Comparison of ENCODE assay signal across 1 cellular context in the genomic region with DNA sequence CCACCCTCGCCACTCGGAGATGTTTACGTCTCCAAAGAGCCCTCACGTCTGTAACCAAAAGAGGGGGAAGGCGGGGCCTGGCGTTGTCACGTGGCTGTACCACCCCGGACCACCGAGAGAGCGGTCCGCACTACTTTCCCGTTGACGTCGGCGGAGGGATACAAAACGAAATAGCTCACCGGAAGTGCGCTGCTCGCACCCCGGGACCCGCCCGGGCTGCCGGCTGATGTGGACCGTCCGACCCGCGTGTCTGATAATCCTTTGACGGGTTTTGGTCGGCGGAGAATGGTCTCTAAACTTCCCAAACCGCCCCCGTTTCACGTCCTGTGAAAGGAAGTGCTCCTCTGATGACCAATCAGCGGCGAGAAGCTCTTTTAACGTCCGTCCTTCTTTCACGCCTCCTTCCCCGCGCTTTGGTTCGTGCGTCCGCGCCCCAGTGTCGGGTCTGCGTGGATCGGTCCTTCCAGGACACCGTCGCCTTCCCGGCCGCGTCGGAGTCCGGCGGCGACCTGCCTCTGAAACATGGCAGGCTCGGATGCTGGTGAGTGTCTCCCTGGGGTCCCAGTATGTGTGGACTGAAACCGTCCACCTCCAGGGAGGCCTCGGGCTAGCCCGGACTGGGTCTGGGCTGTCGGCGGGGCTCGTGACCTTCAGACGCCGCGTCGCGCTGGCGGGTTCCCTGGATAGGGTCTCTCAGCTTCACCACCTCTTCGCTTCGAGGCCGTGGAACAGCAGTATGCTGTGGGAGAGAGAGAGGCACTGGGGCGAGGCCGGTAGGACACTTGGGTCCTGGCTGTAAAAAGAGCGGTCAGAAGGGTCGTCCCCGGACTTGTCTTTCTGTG.
TF ChIP-seq lines count a peak whose summit lies in the region.

A gene with protein sequence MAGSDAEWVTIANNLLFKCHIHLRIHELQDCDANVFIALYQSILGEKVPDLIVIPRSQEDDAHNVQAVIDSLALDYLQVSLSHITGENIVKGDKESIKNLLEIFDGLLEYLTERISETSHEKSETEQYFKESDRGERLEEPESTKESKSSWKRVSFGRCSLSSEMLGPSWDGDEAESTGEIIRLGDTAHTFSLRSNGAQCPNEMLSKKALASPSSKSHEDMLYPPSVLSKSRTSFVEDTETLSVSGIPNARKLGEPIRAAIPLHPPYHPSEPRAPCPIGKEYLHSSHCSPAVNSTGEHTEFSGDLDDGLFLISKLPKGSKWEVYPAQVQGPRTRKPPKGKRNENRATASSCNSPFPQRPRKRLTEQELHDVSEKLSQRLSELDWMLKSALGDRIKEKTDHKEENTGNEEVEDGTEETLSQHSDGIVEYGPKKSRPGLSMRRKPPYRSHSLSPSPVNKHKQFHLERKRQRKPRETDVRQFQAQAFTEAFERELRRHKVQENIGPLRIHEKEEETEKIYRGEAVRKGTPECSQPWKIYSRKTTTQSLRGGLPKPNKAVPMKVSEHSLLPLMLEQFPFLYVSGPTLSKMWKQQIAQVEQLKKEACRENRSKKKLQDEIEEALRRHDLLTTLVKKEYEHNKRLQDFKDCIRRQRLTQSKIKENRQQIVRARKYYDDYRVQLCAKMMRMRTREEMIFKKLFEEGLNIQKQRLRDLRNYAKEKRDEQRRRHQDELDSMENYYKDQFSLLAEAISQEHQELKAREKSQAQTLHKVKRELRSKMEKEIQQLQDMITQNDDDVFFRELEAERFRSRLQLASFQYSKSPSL (plus strand): TSS at position 402 of the 842 bp plus-strand sequence. CDS start 121 bp downstream, at position 523.

TF ChIP-seq in K562, 482 proteins besides CTCF, POLR2A, EP300 and RAD21 (continued from another document and continues in another):
- TF ChIP-seq HLTF (IDR thresholded peaks at IDR 0.05) (peak; percentile 56; the same call in 1 of the 2 replicates), PML (IDR thresholded peaks at IDR 0.05; ENCODE audit: low read length) (peak; percentile 48; the same call in 1 of the 2 replicates), DNMT1 (IDR thresholded peaks at IDR 0.05) (no peak), CBFA2T3 (IDR thresholded peaks at IDR 0.05) (no peak), RBFOX2 (IDR thresholded peaks at IDR 0.05; ENCODE audit: low read depth, low read length) (peak; percentile 82), RB1 (IDR thresholded peaks at IDR 0.05; ENCODE audit: low read depth) (peak; percentile 41; the same call in 1 of the 2 replicates), DIDO1 (tag; IDR thresholded peaks at IDR 0.05; ENCODE audit: low read depth) (no peak), ASH1L (IDR thresholded peaks at IDR 0.05; ENCODE audit: borderline replicate concordance, low read depth, partially characterized antibody) (peak; percentile 75), TRIM24 (IDR thresholded peaks at IDR 0.05) (peak; percentile 13 to 63; a peak in 3 of 4 replicates), LCOR (CRISPR knock-in tag; IDR thresholded peaks at IDR 0.05) (0 out of 2 replicates have a peak, but pooled peaks have one; percentile 1), NONO (IDR thresholded peaks at IDR 0.05; ENCODE audit: low read depth in 2 of 2, low read length in 1 of 2) (0 out of 4 replicates have a peak, but pooled peaks of 1 of the 2 experiments have one; percentile 11), PHF20 (IDR thresholded peaks at IDR 0.05; ENCODE audit: partially characterized antibody) (peak; percentile 54), FOXP1 (CRISPR knock-in tag; IDR thresholded peaks at IDR 0.05) (peak; percentile 53), CHD4 (IDR thresholded peaks at IDR 0.05; ENCODE audit: insufficient read depth, insufficient replicate concordance, low read depth, low read length, poor library complexity, severe bottlenecking) (peak; percentile 44), SMAD2 (IDR thresholded peaks at IDR 0.05; ENCODE audit: low read depth, low read length) (no peak), KHSRP (IDR thresholded peaks at IDR 0.05) (no peak), SAFB (IDR thresholded peaks at IDR 0.05; ENCODE audit: borderline replicate concordance, low read depth, low read length) (peak; percentile 64; the same call in 1 of the 2 replicates)
- TF ChIP-seq, protein P1, sequence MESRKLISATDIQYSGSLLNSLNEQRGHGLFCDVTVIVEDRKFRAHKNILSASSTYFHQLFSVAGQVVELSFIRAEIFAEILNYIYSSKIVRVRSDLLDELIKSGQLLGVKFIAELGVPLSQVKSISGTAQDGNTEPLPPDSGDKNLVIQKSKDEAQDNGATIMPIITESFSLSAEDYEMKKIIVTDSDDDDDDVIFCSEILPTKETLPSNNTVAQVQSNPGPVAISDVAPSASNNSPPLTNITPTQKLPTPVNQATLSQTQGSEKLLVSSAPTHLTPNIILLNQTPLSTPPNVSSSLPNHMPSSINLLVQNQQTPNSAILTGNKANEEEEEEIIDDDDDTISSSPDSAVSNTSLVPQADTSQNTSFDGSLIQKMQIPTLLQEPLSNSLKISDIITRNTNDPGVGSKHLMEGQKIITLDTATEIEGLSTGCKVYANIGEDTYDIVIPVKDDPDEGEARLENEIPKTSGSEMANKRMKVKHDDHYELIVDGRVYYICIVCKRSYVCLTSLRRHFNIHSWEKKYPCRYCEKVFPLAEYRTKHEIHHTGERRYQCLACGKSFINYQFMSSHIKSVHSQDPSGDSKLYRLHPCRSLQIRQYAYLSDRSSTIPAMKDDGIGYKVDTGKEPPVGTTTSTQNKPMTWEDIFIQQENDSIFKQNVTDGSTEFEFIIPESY (CRISPR knock-in tag; IDR thresholded peaks at IDR 0.05), result peak; percentile 36; the same call in 1 of the 2 replicates
- TF ChIP-seq, protein P2, sequence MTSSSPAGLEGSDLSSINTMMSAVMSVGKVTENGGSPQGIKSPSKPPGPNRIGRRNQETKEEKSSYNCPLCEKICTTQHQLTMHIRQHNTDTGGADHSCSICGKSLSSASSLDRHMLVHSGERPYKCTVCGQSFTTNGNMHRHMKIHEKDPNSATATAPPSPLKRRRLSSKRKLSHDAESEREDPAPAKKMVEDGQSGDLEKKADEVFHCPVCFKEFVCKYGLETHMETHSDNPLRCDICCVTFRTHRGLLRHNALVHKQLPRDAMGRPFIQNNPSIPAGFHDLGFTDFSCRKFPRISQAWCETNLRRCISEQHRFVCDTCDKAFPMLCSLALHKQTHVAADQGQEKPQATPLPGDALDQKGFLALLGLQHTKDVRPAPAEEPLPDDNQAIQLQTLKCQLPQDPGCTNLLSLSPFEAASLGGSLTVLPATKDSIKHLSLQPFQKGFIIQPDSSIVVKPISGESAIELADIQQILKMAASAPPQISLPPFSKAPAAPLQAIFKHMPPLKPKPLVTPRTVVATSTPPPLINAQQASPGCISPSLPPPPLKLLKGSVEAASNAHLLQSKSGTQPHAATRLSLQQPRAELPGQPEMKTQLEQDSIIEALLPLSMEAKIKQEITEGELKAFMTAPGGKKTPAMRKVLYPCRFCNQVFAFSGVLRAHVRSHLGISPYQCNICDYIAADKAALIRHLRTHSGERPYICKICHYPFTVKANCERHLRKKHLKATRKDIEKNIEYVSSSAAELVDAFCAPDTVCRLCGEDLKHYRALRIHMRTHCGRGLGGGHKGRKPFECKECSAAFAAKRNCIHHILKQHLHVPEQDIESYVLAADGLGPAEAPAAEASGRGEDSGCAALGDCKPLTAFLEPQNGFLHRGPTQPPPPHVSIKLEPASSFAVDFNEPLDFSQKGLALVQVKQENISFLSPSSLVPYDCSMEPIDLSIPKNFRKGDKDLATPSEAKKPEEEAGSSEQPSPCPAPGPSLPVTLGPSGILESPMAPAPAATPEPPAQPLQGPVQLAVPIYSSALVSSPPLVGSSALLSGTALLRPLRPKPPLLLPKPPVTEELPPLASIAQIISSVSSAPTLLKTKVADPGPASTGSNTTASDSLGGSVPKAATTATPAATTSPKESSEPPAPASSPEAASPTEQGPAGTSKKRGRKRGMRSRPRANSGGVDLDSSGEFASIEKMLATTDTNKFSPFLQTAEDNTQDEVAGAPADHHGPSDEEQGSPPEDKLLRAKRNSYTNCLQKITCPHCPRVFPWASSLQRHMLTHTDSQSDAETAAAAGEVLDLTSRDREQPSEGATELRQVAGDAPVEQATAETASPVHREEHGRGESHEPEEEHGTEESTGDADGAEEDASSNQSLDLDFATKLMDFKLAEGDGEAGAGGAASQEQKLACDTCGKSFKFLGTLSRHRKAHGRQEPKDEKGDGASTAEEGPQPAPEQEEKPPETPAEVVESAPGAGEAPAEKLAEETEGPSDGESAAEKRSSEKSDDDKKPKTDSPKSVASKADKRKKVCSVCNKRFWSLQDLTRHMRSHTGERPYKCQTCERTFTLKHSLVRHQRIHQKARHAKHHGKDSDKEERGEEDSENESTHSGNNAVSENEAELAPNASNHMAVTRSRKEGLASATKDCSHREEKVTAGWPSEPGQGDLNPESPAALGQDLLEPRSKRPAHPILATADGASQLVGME (CRISPR knock-in tag; IDR thresholded peaks at IDR 0.05), result peak; percentile 58
- TF ChIP-seq, protein P3, sequence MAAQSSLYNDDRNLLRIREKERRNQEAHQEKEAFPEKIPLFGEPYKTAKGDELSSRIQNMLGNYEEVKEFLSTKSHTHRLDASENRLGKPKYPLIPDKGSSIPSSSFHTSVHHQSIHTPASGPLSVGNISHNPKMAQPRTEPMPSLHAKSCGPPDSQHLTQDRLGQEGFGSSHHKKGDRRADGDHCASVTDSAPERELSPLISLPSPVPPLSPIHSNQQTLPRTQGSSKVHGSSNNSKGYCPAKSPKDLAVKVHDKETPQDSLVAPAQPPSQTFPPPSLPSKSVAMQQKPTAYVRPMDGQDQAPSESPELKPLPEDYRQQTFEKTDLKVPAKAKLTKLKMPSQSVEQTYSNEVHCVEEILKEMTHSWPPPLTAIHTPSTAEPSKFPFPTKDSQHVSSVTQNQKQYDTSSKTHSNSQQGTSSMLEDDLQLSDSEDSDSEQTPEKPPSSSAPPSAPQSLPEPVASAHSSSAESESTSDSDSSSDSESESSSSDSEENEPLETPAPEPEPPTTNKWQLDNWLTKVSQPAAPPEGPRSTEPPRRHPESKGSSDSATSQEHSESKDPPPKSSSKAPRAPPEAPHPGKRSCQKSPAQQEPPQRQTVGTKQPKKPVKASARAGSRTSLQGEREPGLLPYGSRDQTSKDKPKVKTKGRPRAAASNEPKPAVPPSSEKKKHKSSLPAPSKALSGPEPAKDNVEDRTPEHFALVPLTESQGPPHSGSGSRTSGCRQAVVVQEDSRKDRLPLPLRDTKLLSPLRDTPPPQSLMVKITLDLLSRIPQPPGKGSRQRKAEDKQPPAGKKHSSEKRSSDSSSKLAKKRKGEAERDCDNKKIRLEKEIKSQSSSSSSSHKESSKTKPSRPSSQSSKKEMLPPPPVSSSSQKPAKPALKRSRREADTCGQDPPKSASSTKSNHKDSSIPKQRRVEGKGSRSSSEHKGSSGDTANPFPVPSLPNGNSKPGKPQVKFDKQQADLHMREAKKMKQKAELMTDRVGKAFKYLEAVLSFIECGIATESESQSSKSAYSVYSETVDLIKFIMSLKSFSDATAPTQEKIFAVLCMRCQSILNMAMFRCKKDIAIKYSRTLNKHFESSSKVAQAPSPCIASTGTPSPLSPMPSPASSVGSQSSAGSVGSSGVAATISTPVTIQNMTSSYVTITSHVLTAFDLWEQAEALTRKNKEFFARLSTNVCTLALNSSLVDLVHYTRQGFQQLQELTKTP (IDR thresholded peaks at IDR 0.05; ENCODE audit: low read depth in 1 of 2, partially characterized antibody in 2 of 2), result peak in 1 of 2 experiments; percentile 71
- TF ChIP-seq, protein P4, sequence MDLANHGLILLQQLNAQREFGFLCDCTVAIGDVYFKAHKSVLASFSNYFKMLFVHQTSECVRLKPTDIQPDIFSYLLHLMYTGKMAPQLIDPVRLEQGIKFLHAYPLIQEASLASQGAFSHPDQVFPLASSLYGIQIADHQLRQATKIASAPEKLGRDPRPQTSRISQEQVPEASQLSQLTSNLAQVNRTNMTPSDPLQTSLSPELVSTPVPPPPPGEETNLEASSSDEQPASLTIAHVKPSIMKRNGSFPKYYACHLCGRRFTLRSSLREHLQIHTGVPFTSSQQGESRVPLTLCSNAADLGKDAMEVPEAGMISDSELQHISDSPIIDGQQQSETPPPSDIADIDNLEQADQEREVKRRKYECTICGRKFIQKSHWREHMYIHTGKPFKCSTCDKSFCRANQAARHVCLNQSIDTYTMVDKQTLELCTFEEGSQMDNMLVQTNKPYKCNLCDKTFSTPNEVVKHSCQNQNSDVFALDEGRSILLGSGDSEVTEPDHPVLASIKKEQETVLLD (IDR thresholded peaks at IDR 0.05), result peak; percentile 54; the same call in 1 of the 2 replicates
- TF ChIP-seq, protein P5, sequence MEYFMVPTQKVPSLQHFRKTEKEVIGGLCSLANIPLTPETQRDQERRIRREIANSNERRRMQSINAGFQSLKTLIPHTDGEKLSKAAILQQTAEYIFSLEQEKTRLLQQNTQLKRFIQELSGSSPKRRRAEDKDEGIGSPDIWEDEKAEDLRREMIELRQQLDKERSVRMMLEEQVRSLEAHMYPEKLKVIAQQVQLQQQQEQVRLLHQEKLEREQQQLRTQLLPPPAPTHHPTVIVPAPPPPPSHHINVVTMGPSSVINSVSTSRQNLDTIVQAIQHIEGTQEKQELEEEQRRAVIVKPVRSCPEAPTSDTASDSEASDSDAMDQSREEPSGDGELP (CRISPR knock-in tag; IDR thresholded peaks at IDR 0.05; ENCODE audit: borderline replicate concordance), result peak; percentile 82
- TF ChIP-seq, protein P6, sequence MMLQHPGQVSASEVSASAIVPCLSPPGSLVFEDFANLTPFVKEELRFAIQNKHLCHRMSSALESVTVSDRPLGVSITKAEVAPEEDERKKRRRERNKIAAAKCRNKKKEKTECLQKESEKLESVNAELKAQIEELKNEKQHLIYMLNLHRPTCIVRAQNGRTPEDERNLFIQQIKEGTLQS (IDR thresholded peaks at IDR 0.05), result 0 out of 2 replicates have a peak, but pooled peaks have one; percentile 26
- TF ChIP-seq, protein P6 (CRISPR knock-in tag; conservative IDR thresholded peaks at IDR 0.05), result no peak
